1 cellular context compared by ENCODE assay signal in the genomic region with DNA sequence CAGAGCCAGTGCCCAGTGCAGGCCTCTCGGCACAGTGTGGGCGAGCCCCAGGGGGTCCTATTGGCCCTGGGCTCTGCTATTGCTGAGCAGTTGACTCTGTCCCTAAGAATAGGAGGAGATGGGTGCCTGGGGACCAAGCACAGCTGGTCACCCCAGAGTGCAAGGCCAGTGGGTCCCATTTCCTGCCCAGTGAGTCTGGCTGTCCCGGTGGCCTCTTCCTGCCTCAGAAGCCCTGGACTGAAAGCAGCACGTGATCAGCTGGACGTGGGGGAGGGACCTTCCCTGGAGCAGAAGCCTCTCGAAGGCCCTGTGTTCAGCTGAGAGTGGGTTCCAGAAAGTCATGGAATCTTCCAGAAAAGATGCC.
TF ChIP-seq lines count a peak whose summit lies in the region.

No MANE protein-coding gene starts in this region.

TF ChIP-seq in HepG2, 621 proteins besides CTCF, POLR2A, EP300 and RAD21 (continued from another document):
- TF ChIP-seq ZNF687 (CRISPR knock-in tag; IDR thresholded peaks at IDR 0.05) (peak; percentile 67), MBNL3 (CRISPR knock-in tag; conservative IDR thresholded peaks at IDR 0.05) (no peak), ZFX (CRISPR knock-in tag; IDR thresholded peaks at IDR 0.05; ENCODE audit: low read depth) (peak; percentile 54; the same call in 1 of the 2 replicates), TFAP4 (IDR thresholded peaks at IDR 0.05; ENCODE audit: borderline replicate concordance, low read depth) (peak; percentile 56; the same call in 1 of the 2 replicates)
